Comparison of ENCODE assay signal across 11 cellular contexts in the genomic region with DNA sequence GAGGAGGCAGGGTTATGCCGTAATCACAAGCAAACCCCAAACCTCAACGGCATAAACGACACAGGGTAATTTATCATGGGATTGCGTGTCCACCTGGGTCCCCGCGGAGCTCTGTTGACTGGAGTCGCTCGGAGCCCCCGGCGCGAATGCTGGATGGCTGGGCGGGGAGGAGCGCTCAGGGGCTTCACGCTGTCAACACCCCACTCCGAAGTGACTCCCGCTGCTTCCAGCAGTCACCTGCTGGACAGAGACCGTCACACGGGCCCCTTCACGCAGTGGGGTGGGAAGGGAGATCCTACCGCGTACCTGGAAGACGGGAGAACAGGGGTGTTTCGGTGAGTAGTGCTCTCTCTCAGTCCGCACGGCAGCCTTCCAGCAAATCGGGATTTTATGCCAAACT. TPM values are rescaled to one million over a fixed set of nuclear protein-coding genes. Genes with fewer than 3 reads are reported as not detected.
"Had no signal": no experiment of that assay in that cellular context is flagged by ENCODE, and none has a peak within 500 bp of the region (broad histone marks: within the 10 kb centered on the region; RNA-seq: fewer than 3 reads in every experiment).

No MANE protein-coding gene starts in this region.

- H3K4me3 ChIP-seq: GM23248, GM23338, HAP-1 had no signal

- H3K27ac ChIP-seq: GM23248 had no signal

- ATAC-seq: GM23338, HCT116 had no signal

- FAIRE-seq: H1, H54 had no signal

- H3K9ac ChIP-seq: GM23248 had no signal

- H3K36me3 ChIP-seq: HAP-1 had no signal

- H3K9me3 ChIP-seq: HAP-1 had no signal

- H3K4me1 ChIP-seq: HAP-1 had no signal

- DNase-seq: GM23248, GOT3, H7, H9, HCEC 1CT, HFFc6 had no signal

RNA-seq across cellular contexts. Expression of gene GALNT9, which starts 4.4 kb away (rescaled TPM):
- total RNA-seq: HFFc6 had no signal
